ENCODE assay signal across 9 cellular contexts in the genomic region with DNA sequence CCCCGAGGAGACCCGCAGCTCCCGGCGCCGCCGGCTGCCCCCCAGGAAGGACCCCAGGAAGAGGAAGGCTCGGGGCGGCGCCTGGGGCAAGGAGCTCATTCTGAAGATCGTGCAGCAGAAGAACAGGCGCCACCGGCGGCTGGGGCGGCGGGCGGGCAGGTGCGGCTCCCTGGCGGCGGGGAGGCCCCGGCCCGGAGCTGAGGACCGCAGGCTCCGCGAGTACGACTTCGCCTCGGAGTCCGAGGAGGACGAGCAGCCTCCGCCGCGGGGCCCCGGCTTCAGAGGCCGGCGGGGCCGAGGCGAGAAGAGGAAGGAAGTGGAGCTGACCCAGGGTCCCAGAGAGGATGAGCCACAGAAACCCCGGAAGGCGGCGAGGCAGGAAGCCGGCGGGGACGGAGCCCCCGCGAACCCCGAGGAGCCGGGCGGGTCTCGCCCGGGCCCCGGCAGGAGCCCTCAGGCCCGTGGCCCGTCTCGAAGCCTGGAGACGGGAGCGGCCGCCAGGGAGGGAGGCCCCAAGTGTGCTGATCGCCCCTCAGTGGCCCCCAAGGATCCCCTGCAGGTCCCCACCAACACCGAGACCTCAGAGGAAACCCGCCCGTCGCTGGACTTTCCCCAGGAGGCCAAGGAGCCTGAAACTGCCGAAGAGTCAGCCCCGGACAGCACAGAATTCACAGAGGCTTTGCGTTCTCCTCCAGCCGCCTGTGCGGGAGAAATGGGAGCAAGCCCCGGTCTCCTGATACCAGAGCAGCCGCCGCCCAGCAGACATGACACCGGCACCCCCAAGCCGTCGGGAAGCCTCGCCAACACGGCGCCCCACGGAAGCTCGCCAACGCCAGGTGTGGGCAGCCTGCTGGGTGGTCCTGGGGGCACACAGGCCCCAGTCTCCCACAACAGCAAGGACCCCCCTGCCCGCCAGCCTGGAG. TPM values are rescaled to one million over a fixed set of nuclear protein-coding genes. Genes with fewer than 3 reads are reported as not detected.
A peak's percentile ranks its signal among the peaks of the same experiment; 100 is the strongest.
DNase-seq lines count a peak whose midpoint lies in the region; ATAC-seq and TF ChIP-seq lines count a peak whose summit lies in the region.
"Had no signal": no experiment of that assay in that cellular context is flagged by ENCODE, and none has a peak within 500 bp of the region (broad histone marks: within the 10 kb centered on the region; RNA-seq: fewer than 3 reads in every experiment).

No MANE protein-coding gene starts in this region.

- DNase-seq in NCI-H345 (lab: John Stamatoyannopoulos, UW): peak; percentile 6
- DNase-seq in NCI-H345 treated with DMSO at 0.1 percent for 48 hours (lab: John Stamatoyannopoulos, UW; ENCODE audit: unreplicated experiment): no peak
- DNase-seq in activated B cell treated with CpG ODN at 0.5 μM for 24 hours: peak; percentile 62
- DNase-seq in coronary artery (ENCODE audit: low spot score): no peak
- DNase-seq in naive thymus-derived CD4-positive, alpha-beta T cell: peak in 7 of 9 donors; percentile 34 to 55 (median 45)
- no peak for DNase-seq in foreskin melanocyte
- DNase-seq in erythroblast (lab: John Stamatoyannopoulos, UW): no peak
- DNase-seq in DMS53 (lab: John Stamatoyannopoulos, UW): no peak

- CTCF ChIA-PET in activated B cell treated with CpG ODN at 0.5 μM for 24 hours (lab: Charles Lee): no interaction called here
- CTCF ChIA-PET in naive thymus-derived CD4-positive, alpha-beta T cell (lab: Charles Lee): interaction anchor here (0.8 kb wide), 1 partner anchor 8 kb away, joined by 5 read pairs; no protein-coding TSS in a partner anchor

- peak overlapping the region in 1 of 2 donors; percentile 35 for H3K27ac ChIP-seq in coronary artery
- H3K27ac ChIP-seq in naive thymus-derived CD4-positive, alpha-beta T cell (ENCODE audit: low read depth, low read length): peak overlapping the region; percentile 57
- H3K27ac ChIP-seq: SK-N-MC had no signal

- no peaks in the 10 kb centered on the region for H3K9me3 ChIP-seq in naive thymus-derived CD4-positive, alpha-beta T cell (ENCODE audit: control insufficient read depth in 2 of 3, low read length in 3 of 3)

- peaks cover 5 to 7% of the 10 kb centered on the region in 2 donors for H3K4me1 ChIP-seq in naive thymus-derived CD4-positive, alpha-beta T cell (ENCODE audit: control insufficient read depth in 2 of 2, insufficient read depth in 2 of 2, low read length in 2 of 2)

- no peaks in the 10 kb centered on the region for H3K9me3 Mint-ChIP-seq in activated B cell treated with CpG ODN at 0.5 μM for 24 hours
- H3K9me3 Mint-ChIP-seq in naive thymus-derived CD4-positive, alpha-beta T cell: no peaks in the 10 kb centered on the region

- ATAC-seq in activated B cell treated with CpG ODN at 0.5 μM for 24 hours (ENCODE audit: low read depth): peak; percentile 70
- ATAC-seq in naive thymus-derived CD4-positive, alpha-beta T cell: peak; percentile 58

- no peaks in the 10 kb centered on the region for H3K27me3 Mint-ChIP-seq in activated B cell treated with CpG ODN at 0.5 μM for 24 hours
- H3K27me3 Mint-ChIP-seq in naive thymus-derived CD4-positive, alpha-beta T cell: peaks cover 0 to 10% (median 0%) of the 10 kb centered on the region in 5 donors

- no peak for TF ChIP-seq POLR2A in erythroblast (IDR thresholded peaks at IDR 0.05; ENCODE audit: low read length)

- H3K27ac Mint-ChIP-seq in activated B cell treated with CpG ODN at 0.5 μM for 24 hours: no peak overlapping the region
- H3K27ac Mint-ChIP-seq in naive thymus-derived CD4-positive, alpha-beta T cell: peak overlapping the region in 2 of 9 donors; percentile 34 to 41

- intact Hi-C loops in activated B cell treated with CpG ODN at 0.5 μM for 24 hours (cut with micrococcal nuclease): loop anchor here (10.0 kb wide), 1 partner anchor 236 kb away; no protein-coding TSS in a partner anchor
- intact Hi-C loops in naive thymus-derived CD4-positive, alpha-beta T cell (cut with micrococcal nuclease): loop anchor here in 1 of 2 donors (1.0 kb wide), 1 partner anchor 23 kb away; a partner anchor contains a TSS

- no peaks in the 10 kb centered on the region for H3K27me3 ChIP-seq in naive thymus-derived CD4-positive, alpha-beta T cell (ENCODE audit: control insufficient read depth in 2 of 2, insufficient read depth in 2 of 2, low read length in 2 of 2)

- no peaks in the 10 kb centered on the region for H3K36me3 Mint-ChIP-seq in activated B cell treated with CpG ODN at 0.5 μM for 24 hours (ENCODE audit: low read depth)
- no peaks in the 10 kb centered on the region for H3K36me3 Mint-ChIP-seq in naive thymus-derived CD4-positive, alpha-beta T cell

- peak overlapping the region; percentile 65 for H3K4me3 ChIP-seq in coronary artery
- H3K4me3 ChIP-seq in naive thymus-derived CD4-positive, alpha-beta T cell (ENCODE audit: low read length): peak overlapping the region; percentile 51
- H3K4me3 ChIP-seq: SK-N-MC had no signal

- POLR2A ChIA-PET in activated B cell treated with CpG ODN at 0.5 μM for 24 hours (lab: Charles Lee): interaction anchor here (0.5 to 1.8 kb wide), 10 partner anchors 8 to 762 kb away, joined by 3 to 9 read pairs (median 4); a partner anchor contains a TSS
- POLR2A ChIA-PET in naive thymus-derived CD4-positive, alpha-beta T cell (lab: Charles Lee): no interaction called here

- TF ChIP-seq CTCF in activated B cell treated with CpG ODN at 0.5 μM for 24 hours (IDR thresholded peaks at IDR 0.05): no peak
- TF ChIP-seq CTCF in coronary artery (IDR thresholded peaks at IDR 0.05): no peak

- H3K4me3 Mint-ChIP-seq in activated B cell treated with CpG ODN at 0.5 μM for 24 hours: peak overlapping the region; percentile 76
- peak overlapping the region; percentile 24 to 79 (median 64) for H3K4me3 Mint-ChIP-seq in naive thymus-derived CD4-positive, alpha-beta T cell

- peaks cover 11% of the 10 kb centered on the region for H3K4me1 Mint-ChIP-seq in activated B cell treated with CpG ODN at 0.5 μM for 24 hours
- H3K4me1 Mint-ChIP-seq in naive thymus-derived CD4-positive, alpha-beta T cell: peaks cover 0 to 11% (median 0%) of the 10 kb centered on the region in 7 donors

- no peaks in the 10 kb centered on the region for H3K36me3 ChIP-seq in naive thymus-derived CD4-positive, alpha-beta T cell (ENCODE audit: control insufficient read depth in 2 of 3, insufficient read depth in 3 of 3, low read length in 3 of 3)

RNA-seq across cellular contexts. Expression of a gene that starts 22.3 kb away (rescaled TPM):
- 27.3 and 35.0 TPM in 2 replicates for total RNA-seq in activated B cell treated with CpG ODN at 0.5 μM for 24 hours
- 10 to 100 TPM; 13.2 to 28.1 (median 18.1) TPM for total RNA-seq in naive thymus-derived CD4-positive, alpha-beta T cell
- polyA plus RNA-seq in naive thymus-derived CD4-positive, alpha-beta T cell: under 1 TPM; 0.15 to 0.16 TPM

RNA-seq across cellular contexts. Expression of a gene that starts 48.0 kb away (rescaled TPM):
- total RNA-seq in activated B cell treated with CpG ODN at 0.5 μM for 24 hours: 3.9 and 4.2 TPM in 2 replicates
- total RNA-seq in naive thymus-derived CD4-positive, alpha-beta T cell: 1 to 10 TPM in 4 of 5 experiments, under 1 TPM in 1; 0.68 to 1.6 (median 1.1) TPM
- polyA plus RNA-seq in naive thymus-derived CD4-positive, alpha-beta T cell: under 1 TPM in 1 of 2 donors, not detected in 1; 0.07 TPM

Comparison
In these comparisons a context has a peak if more than half of its experiments do, and no peak if none do; other contexts are left out.
1. DNase-seq: peak in NCI-H345 (single experiment), activated B cell treated with CpG ODN at 0.5 μM for 24 hours (single experiment) and naive thymus-derived CD4-positive, alpha-beta T cell (7 of 9); none in NCI-H345 treated with DMSO at 0.1 percent for 48 hours (single experiment), coronary artery (single experiment), foreskin melanocyte (single experiment), erythroblast (0 of 2) and DMS53 (single experiment).